In the genomic region with DNA sequence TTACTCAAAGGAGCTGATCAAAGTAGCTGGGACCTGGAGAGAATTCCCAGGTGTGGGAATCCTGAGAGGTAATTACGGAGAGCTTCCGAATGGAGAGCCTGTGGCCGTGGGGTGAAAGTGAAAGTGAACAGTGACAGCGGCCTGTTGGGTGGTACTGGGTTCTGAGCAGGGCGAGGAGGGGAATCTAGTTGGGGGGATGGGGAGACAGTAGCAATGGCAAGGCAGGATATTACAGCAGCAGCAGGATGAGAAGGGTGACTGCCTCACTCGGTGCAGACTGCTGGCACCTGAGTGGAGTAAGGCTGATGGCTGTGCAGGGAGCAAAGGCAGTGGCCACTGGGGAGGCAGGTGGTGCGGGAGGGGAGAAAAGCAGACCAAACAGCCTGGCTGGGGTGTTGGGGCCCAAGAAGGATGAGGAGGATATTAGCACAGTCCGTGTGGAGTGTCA, we compare ENCODE assay signal across 1 cellular context.
TF ChIP-seq lines count a peak whose summit lies in the region.

No MANE protein-coding gene starts in this region.

TF ChIP-seq in GM12878, 131 proteins besides CTCF, POLR2A, EP300 and RAD21:
- TF ChIP-seq TCF7 (IDR thresholded peaks at IDR 0.05; ENCODE audit: borderline replicate concordance): no peak
- TF ChIP-seq, protein P1, sequence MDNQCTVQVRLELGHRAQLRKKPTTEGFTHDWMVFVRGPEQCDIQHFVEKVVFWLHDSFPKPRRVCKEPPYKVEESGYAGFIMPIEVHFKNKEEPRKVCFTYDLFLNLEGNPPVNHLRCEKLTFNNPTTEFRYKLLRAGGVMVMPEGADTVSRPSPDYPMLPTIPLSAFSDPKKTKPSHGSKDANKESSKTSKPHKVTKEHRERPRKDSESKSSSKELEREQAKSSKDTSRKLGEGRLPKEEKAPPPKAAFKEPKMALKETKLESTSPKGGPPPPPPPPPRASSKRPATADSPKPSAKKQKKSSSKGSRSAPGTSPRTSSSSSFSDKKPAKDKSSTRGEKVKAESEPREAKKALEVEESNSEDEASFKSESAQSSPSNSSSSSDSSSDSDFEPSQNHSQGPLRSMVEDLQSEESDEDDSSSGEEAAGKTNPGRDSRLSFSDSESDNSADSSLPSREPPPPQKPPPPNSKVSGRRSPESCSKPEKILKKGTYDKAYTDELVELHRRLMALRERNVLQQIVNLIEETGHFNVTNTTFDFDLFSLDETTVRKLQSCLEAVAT (IDR thresholded peaks at IDR 0.05): peak; percentile 61; the same call in 1 of the 2 replicates
- TF ChIP-seq, protein P2, sequence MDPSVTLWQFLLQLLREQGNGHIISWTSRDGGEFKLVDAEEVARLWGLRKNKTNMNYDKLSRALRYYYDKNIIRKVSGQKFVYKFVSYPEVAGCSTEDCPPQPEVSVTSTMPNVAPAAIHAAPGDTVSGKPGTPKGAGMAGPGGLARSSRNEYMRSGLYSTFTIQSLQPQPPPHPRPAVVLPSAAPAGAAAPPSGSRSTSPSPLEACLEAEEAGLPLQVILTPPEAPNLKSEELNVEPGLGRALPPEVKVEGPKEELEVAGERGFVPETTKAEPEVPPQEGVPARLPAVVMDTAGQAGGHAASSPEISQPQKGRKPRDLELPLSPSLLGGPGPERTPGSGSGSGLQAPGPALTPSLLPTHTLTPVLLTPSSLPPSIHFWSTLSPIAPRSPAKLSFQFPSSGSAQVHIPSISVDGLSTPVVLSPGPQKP (IDR thresholded peaks at IDR 0.05; ENCODE audit: low read depth, low read length): no peak
- TF ChIP-seq TARDBP (IDR thresholded peaks at IDR 0.05; ENCODE audit: borderline replicate concordance): no peak
- no peak for TF ChIP-seq MEF2A (IDR thresholded peaks at IDR 0.05; ENCODE audit: insufficient read depth, low read depth, low read length)
- TF ChIP-seq SMAD5 (IDR thresholded peaks at IDR 0.05; ENCODE audit: low read depth): no peak
- TF ChIP-seq YY1 (IDR thresholded peaks at IDR 0.05; ENCODE audit: low read depth, low read length): no peak
- no peak for TF ChIP-seq GABPA (IDR thresholded peaks at IDR 0.05; ENCODE audit: low read depth)
- TF ChIP-seq FOS (IDR thresholded peaks at IDR 0.05; ENCODE audit: borderline replicate concordance, extremely low read depth, insufficient read length): no peak
- TF ChIP-seq IKZF1 (conservative IDR thresholded peaks at IDR 0.05): peak; percentile 78
- TF ChIP-seq ZNF207 (IDR thresholded peaks at IDR 0.05; ENCODE audit: borderline replicate concordance): no peak
- no peak for TF ChIP-seq TAF1 (IDR thresholded peaks at IDR 0.05; ENCODE audit: borderline replicate concordance, low read depth, low read length)
- no peak; a peak in 1 of 4 replicates for TF ChIP-seq ETV6 (conservative IDR thresholded peaks at IDR 0.05 in 1 of 2, IDR thresholded peaks at IDR 0.05 in 1 of 2; ENCODE audit: borderline replicate concordance in 1 of 2, low read depth in 1 of 2)
- TF ChIP-seq NRF1 (conservative IDR thresholded peaks at IDR 0.05; ENCODE audit: low read depth, low read length): no peak
- TF ChIP-seq ZNF274 (IDR thresholded peaks at IDR 0.05; ENCODE audit: insufficient read depth, insufficient read length): no peak
- no peak for TF ChIP-seq SREBF2 (IDR thresholded peaks at IDR 0.05; ENCODE audit: low read length)
- TF ChIP-seq EED (IDR thresholded peaks at IDR 0.05; ENCODE audit: low read depth): peak; percentile 87
- TF ChIP-seq, protein P3, sequence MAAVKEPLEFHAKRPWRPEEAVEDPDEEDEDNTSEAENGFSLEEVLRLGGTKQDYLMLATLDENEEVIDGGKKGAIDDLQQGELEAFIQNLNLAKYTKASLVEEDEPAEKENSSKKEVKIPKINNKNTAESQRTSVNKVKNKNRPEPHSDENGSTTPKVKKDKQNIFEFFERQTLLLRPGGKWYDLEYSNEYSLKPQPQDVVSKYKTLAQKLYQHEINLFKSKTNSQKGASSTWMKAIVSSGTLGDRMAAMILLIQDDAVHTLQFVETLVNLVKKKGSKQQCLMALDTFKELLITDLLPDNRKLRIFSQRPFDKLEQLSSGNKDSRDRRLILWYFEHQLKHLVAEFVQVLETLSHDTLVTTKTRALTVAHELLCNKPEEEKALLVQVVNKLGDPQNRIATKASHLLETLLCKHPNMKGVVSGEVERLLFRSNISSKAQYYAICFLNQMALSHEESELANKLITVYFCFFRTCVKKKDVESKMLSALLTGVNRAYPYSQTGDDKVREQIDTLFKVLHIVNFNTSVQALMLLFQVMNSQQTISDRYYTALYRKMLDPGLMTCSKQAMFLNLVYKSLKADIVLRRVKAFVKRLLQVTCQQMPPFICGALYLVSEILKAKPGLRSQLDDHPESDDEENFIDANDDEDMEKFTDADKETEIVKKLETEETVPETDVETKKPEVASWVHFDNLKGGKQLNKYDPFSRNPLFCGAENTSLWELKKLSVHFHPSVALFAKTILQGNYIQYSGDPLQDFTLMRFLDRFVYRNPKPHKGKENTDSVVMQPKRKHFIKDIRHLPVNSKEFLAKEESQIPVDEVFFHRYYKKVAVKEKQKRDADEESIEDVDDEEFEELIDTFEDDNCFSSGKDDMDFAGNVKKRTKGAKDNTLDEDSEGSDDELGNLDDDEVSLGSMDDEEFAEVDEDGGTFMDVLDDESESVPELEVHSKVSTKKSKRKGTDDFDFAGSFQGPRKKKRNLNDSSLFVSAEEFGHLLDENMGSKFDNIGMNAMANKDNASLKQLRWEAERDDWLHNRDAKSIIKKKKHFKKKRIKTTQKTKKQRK (IDR thresholded peaks at IDR 0.05; ENCODE audit: low read depth, low read length): no peak
- no peak for TF ChIP-seq POU2F2 (IDR thresholded peaks at IDR 0.05; ENCODE audit: borderline replicate concordance, low read depth, low read length)
- no peak for TF ChIP-seq MYC (IDR thresholded peaks at IDR 0.05; ENCODE audit: insufficient read depth, insufficient read length, insufficient replicate concordance, low read length, severe bottlenecking)
- TF ChIP-seq, protein P4, sequence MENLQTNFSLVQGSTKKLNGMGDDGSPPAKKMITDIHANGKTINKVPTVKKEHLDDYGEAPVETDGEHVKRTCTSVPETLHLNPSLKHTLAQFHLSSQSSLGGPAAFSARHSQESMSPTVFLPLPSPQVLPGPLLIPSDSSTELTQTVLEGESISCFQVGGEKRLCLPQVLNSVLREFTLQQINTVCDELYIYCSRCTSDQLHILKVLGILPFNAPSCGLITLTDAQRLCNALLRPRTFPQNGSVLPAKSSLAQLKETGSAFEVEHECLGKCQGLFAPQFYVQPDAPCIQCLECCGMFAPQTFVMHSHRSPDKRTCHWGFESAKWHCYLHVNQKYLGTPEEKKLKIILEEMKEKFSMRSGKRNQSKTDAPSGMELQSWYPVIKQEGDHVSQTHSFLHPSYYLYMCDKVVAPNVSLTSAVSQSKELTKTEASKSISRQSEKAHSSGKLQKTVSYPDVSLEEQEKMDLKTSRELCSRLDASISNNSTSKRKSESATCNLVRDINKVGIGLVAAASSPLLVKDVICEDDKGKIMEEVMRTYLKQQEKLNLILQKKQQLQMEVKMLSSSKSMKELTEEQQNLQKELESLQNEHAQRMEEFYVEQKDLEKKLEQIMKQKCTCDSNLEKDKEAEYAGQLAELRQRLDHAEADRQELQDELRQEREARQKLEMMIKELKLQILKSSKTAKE (IDR thresholded peaks at IDR 0.05; ENCODE audit: low read depth, poor library complexity, severe bottlenecking): no peak
- no peak for TF ChIP-seq RCOR1 (conservative IDR thresholded peaks at IDR 0.05; ENCODE audit: low read depth, low read length)
- TF ChIP-seq, protein P5, sequence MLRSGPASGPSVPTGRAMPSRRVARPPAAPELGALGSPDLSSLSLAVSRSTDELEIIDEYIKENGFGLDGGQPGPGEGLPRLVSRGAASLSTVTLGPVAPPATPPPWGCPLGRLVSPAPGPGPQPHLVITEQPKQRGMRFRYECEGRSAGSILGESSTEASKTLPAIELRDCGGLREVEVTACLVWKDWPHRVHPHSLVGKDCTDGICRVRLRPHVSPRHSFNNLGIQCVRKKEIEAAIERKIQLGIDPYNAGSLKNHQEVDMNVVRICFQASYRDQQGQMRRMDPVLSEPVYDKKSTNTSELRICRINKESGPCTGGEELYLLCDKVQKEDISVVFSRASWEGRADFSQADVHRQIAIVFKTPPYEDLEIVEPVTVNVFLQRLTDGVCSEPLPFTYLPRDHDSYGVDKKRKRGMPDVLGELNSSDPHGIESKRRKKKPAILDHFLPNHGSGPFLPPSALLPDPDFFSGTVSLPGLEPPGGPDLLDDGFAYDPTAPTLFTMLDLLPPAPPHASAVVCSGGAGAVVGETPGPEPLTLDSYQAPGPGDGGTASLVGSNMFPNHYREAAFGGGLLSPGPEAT (IDR thresholded peaks at IDR 0.05; ENCODE audit: low read depth): peak; percentile 33; the same call in 1 of the 2 replicates
- TF ChIP-seq NFYA (IDR thresholded peaks at IDR 0.05; ENCODE audit: borderline replicate concordance, low read depth, low read length): no peak
- TF ChIP-seq DPF2 (IDR thresholded peaks at IDR 0.05): no peak
- TF ChIP-seq, protein P6, sequence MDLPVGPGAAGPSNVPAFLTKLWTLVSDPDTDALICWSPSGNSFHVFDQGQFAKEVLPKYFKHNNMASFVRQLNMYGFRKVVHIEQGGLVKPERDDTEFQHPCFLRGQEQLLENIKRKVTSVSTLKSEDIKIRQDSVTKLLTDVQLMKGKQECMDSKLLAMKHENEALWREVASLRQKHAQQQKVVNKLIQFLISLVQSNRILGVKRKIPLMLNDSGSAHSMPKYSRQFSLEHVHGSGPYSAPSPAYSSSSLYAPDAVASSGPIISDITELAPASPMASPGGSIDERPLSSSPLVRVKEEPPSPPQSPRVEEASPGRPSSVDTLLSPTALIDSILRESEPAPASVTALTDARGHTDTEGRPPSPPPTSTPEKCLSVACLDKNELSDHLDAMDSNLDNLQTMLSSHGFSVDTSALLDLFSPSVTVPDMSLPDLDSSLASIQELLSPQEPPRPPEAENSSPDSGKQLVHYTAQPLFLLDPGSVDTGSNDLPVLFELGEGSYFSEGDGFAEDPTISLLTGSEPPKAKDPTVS (IDR thresholded peaks at IDR 0.05; ENCODE audit: low read depth, low read length): no peak
- no peak for TF ChIP-seq HDAC2 (IDR thresholded peaks at IDR 0.05)
- no peak for TF ChIP-seq SMARCA5 (IDR thresholded peaks at IDR 0.05)
- TF ChIP-seq IKZF2 (IDR thresholded peaks at IDR 0.05): peak; percentile 76 to 78
- TF ChIP-seq HDGF (IDR thresholded peaks at IDR 0.05): peak; percentile 72; the same call in 1 of the 2 replicates
- no peak for TF ChIP-seq SRF (IDR thresholded peaks at IDR 0.05; ENCODE audit: low read depth in 2 of 2, low read length in 2 of 2)
